8 cellular contexts compared by ENCODE assay signal in genomic region chr5:119465640-119466039, GRCh38.
"Had no signal": no experiment of that assay in that cellular context is flagged by ENCODE, and none has a peak within 500 bp of the region (broad histone marks: within the 10 kb centered on the region; RNA-seq: fewer than 3 reads in every experiment).

No MANE protein-coding gene starts in this region.

- ATAC-seq: GM12878 had no signal

- H3K4me3 ChIP-seq: GM12878 had no signal

- DNase-seq: GDM1, GF-D8 had no signal

- FAIRE-seq: G401.6, GM12878, GM12891, GM12892, GM18507, GM19239 had no signal
